9 cellular contexts compared by ENCODE assay signal in genomic region chr14:32394038-32394437, GRCh38.
"Had no signal": no experiment of that assay in that cellular context is flagged by ENCODE, and none has a peak within 500 bp of the region (broad histone marks: within the 10 kb centered on the region; RNA-seq: fewer than 3 reads in every experiment).

No MANE protein-coding gene starts in this region.

- DNase-seq: H9, HCEC 1CT, Karpas-422, KBM-7 had no signal

- H3K27ac ChIP-seq: KMS-11 had no signal

- H2AFZ ChIP-seq: GM23338 had no signal

- ATAC-seq: GM23338 had no signal

- FAIRE-seq: H1, H54, HTR-8/SVneo had no signal

- H3K4me2 ChIP-seq: GM23338, KMS-11 had no signal

- H3K4me3 ChIP-seq: GM23338 had no signal

- H3K9ac ChIP-seq: KMS-11 had no signal
